ENCODE assay signal across 6 cellular contexts in genomic region chr19:38360839-38361631, GRCh38. TPM values are rescaled to one million over a fixed set of nuclear protein-coding genes. Genes with fewer than 3 reads are reported as not detected.
A peak's percentile ranks its signal among the peaks of the same experiment; 100 is the strongest.
DNase-seq lines count a peak whose midpoint lies in the region; ATAC-seq and TF ChIP-seq lines count a peak whose summit lies in the region.

No MANE protein-coding gene starts in this region.

- peak overlapping the region; percentile 64 to 90 (median 73) for H3K4me3 ChIP-seq in BLaER1 treated with 17β-estradiol and CSF1 and Interleukin-3, amounts not matched to agents 10 nM and 100 nM
- H3K4me3 ChIP-seq in WI38 (ENCODE audit: low read depth, low read length) (peak overlapping the region; percentile 63), liver (ENCODE audit: low read depth in 1 of 3, low read length in 3 of 3) (peak overlapping the region in 2 of 3 donors; percentile 40 to 46)

- WGBS in liver = 23% methylated on average over 23 of the region's 23 CpGs

- peaks cover 7 to 17% (median 14%) of the 10 kb centered on the region in 11 experiments; a peak in 20 of 22 replicates for H3K9me3 ChIP-seq in BLaER1 treated with 17β-estradiol and CSF1 and Interleukin-3, amounts not matched to agents 10 nM and 100 nM (replicated peaks in 1 of 11)
- H3K9me3 ChIP-seq in liver (ENCODE audit: control insufficient read depth in 4 of 4, low read length in 3 of 4) = no peaks in the 10 kb centered on the region

- peaks cover 7 to 17% (median 15%) of the 10 kb centered on the region in 10 experiments; a peak in 19 of 20 replicates for H3K4me1 ChIP-seq in BLaER1 treated with 17β-estradiol and CSF1 and Interleukin-3, amounts not matched to agents 10 nM and 100 nM
- peaks cover 0 to 8% (median 0%) of the 10 kb centered on the region in 4 donors for H3K4me1 ChIP-seq in liver (ENCODE audit: control insufficient read depth in 4 of 4, insufficient read depth in 4 of 4, low read length in 3 of 4)

- no peaks in the 10 kb centered on the region for H3K36me3 ChIP-seq in BLaER1 treated with 17β-estradiol and CSF1 and Interleukin-3, amounts not matched to agents 10 nM and 100 nM
- H3K36me3 ChIP-seq in liver (ENCODE audit: control insufficient read depth in 4 of 4, insufficient read depth in 3 of 4, low read depth in 1 of 4, low read length in 3 of 4) = no peaks in the 10 kb centered on the region

- peak overlapping the region in 2 of 11 experiments; percentile 44 to 59; a peak in 3 of 22 replicates for H3K27ac ChIP-seq in BLaER1 treated with 17β-estradiol and CSF1 and Interleukin-3, amounts not matched to agents 10 nM and 100 nM
- H3K27ac ChIP-seq in liver (ENCODE audit: low read depth in 1 of 2, low read length in 2 of 2) = no peak overlapping the region

- TF ChIP-seq RAD21 in liver (IDR thresholded peaks at IDR 0.05) = no peak

- no peak for TF ChIP-seq CTCF in WI38 (IDR thresholded peaks at IDR 0.05; ENCODE audit: low read depth, low read length)
- TF ChIP-seq CTCF in liver (IDR thresholded peaks at IDR 0.05; ENCODE audit: low read depth, low read length, missing input control) = no peak

- peaks cover 8 to 30% (median 22%) of the 10 kb centered on the region in 11 experiments for H3K27me3 ChIP-seq in BLaER1 treated with 17β-estradiol and CSF1 and Interleukin-3, amounts not matched to agents 10 nM and 100 nM
- H3K27me3 ChIP-seq in liver (ENCODE audit: control insufficient read depth in 4 of 4, insufficient read depth in 4 of 4, low read length in 3 of 4) = peaks cover 0 to 6% (median 3%) of the 10 kb centered on the region in 4 donors

- DNase-seq in NK-92 treated with Interleukin-12 subunit alpha and Interleukin-12 subunit beta, amount 100 ng/mL, for 24 hours (lab: John Stamatoyannopoulos, UW) = no peak
- DNase-seq in NCI-H774 (lab: John Stamatoyannopoulos, UW) = no peak

- ATAC-seq in HG02623 (IDR thresholded peaks at IDR 0.05; ENCODE audit: unreplicated experiment) = no peak

- H3K9ac ChIP-seq in BLaER1 treated with 17β-estradiol and CSF1 and Interleukin-3, amounts not matched to agents 10 nM and 100 nM = peak overlapping the region; percentile 39 to 74 (median 67); a peak in 20 of 22 replicates
- no peak overlapping the region for H3K9ac ChIP-seq in liver (ENCODE audit: low read depth in 1 of 2, low read length in 2 of 2)

- peak overlapping the region; percentile 88 to 100 (median 96) for H3K4me2 ChIP-seq in BLaER1 treated with 17β-estradiol and CSF1 and Interleukin-3, amounts not matched to agents 10 nM and 100 nM

- peaks cover 0 to 11% (median 0%) of the 10 kb centered on the region in 11 experiments; a peak in 5 of 22 replicates for H4K20me1 ChIP-seq in BLaER1 treated with 17β-estradiol and CSF1 and Interleukin-3, amounts not matched to agents 10 nM and 100 nM

TF ChIP-seq in liver, 16 proteins besides CTCF, POLR2A, EP300 and RAD21:
- TF ChIP-seq TAF1 (conservative IDR thresholded peaks at IDR 0.05) (no peak), GABPA (IDR thresholded peaks at IDR 0.05 in 1 of 2, conservative IDR thresholded peaks at IDR 0.05 in 1 of 2) (no peak), YY1 (IDR thresholded peaks at IDR 0.05) (no peak), ZBTB33 (IDR thresholded peaks at IDR 0.05) (no peak), JUND (IDR thresholded peaks at IDR 0.05) (no peak), ATF3 (IDR thresholded peaks at IDR 0.05) (no peak), MAX (IDR thresholded peaks at IDR 0.05) (no peak), HNF4G (IDR thresholded peaks at IDR 0.05) (no peak), RXRA (IDR thresholded peaks at IDR 0.05) (no peak), NR2F2 (IDR thresholded peaks at IDR 0.05) (no peak), SP1 (IDR thresholded peaks at IDR 0.05) (no peak), HNF4A (conservative IDR thresholded peaks at IDR 0.05) (no peak), FOXA2 (IDR thresholded peaks at IDR 0.05) (no peak), FOXA1 (IDR thresholded peaks at IDR 0.05) (no peak), REST (IDR thresholded peaks at IDR 0.05) (no peak), EGR1 (IDR thresholded peaks at IDR 0.05; ENCODE audit: low read depth in 2 of 2) (no peak)
TF ChIP-seq in liver: peak in this region for 0.

RNA-seq across cellular contexts. Expression of gene PSMD8, which starts 13.3 kb away (rescaled TPM):
- 100 to 1,000 TPM; 129 to 134 TPM for total RNA-seq in liver
- 100 to 1,000 TPM in 1 of 2 donors, 10 to 100 TPM in 1; 89.3 to 110 TPM for polyA plus RNA-seq in liver

RNA-seq across cellular contexts. Expression of gene CATSPERG, which starts 25.4 kb away (rescaled TPM):
- 1 to 10 TPM; 1.8 to 3.3 TPM for total RNA-seq in liver
- polyA plus RNA-seq in liver = 1 to 10 TPM; 1.2 to 1.6 TPM

RNA-seq across cellular contexts. Expression of gene GGN, which starts 26.8 kb away (rescaled TPM):
- total RNA-seq in liver = not detected
- polyA plus RNA-seq in liver = not detected

RNA-seq across cellular contexts. Expression of gene SPRED3, which starts 27.5 kb away (rescaled TPM):
- total RNA-seq in liver = under 1 TPM in 1 of 2 donors, not detected in 1; under 0.01 TPM
- polyA plus RNA-seq in liver = under 1 TPM in 1 of 2 donors, not detected in 1; 0.09 TPM

RNA-seq across cellular contexts. Expression of gene KCNK6, which starts 41.4 kb away (rescaled TPM):
- total RNA-seq in liver = 1 to 10 TPM; 3.0 to 4.6 TPM
- polyA plus RNA-seq in liver = 1 to 10 TPM; 1.2 to 2.5 TPM

Comparison
In these comparisons a context has a peak if more than half of its experiments do, and no peak if none do; other contexts are left out.
1. H3K9ac ChIP-seq: peak in BLaER1 treated with 17β-estradiol and CSF1 and Interleukin-3, amounts not matched to agents 10 nM and 100 nM (11 of 11); none in liver (0 of 2).
2. Peak in every context shown above with its lines, with median percentiles within 50 percentile points of each other: H3K4me3 ChIP-seq.